In genomic region chr10:33117816-33118215, GRCh38 we compare ENCODE assay signal across 21 cellular contexts.
A peak's percentile ranks its signal among the peaks of the same experiment; 100 is the strongest.
DNase-seq lines count a peak whose midpoint lies in the region; ATAC-seq, FAIRE-seq and TF ChIP-seq lines count a peak whose summit lies in the region.
"Had no signal": no experiment of that assay in that cellular context is flagged by ENCODE, and none has a peak within 500 bp of the region (broad histone marks: within the 10 kb centered on the region; RNA-seq: fewer than 3 reads in every experiment).

No MANE protein-coding gene starts in this region.

- H3K27me3 ChIP-seq in SK-N-SH (ENCODE audit: insufficient read depth), result no peaks in the 10 kb centered on the region
- H3K27me3 ChIP-seq: colonic mucosa, hepatocyte, neural progenitor cell, right atrium auricular region, uterus had no signal

- H3K4me3 Mint-ChIP-seq in activated CD8-positive, alpha-beta T cell treated with anti-CD3 and anti-CD28 coated beads, Interleukin-2, amount 10 ng/mL, durations not matched to agents 7 days and 5 days, result no peak overlapping the region
- peak overlapping the region; percentile 50 for H3K4me3 Mint-ChIP-seq in memory B cell
- H3K4me3 Mint-ChIP-seq: neural progenitor cell had no signal

- H3K9ac ChIP-seq in SK-N-SH, result no peak overlapping the region
- H3K9ac ChIP-seq: neural progenitor cell had no signal

- peaks cover 47% of the 10 kb centered on the region for H3K4me1 Mint-ChIP-seq in activated CD8-positive, alpha-beta T cell treated with anti-CD3 and anti-CD28 coated beads, Interleukin-2, amount 10 ng/mL, durations not matched to agents 7 days and 5 days (ENCODE audit: low read depth)
- peaks cover 49% of the 10 kb centered on the region for H3K4me1 Mint-ChIP-seq in memory B cell

- FAIRE-seq in GM19239 (lab: Jason Lieb, UNC), result no peak
- FAIRE-seq: RCC 7860 had no signal

- no peaks in the 10 kb centered on the region for H3K9me3 ChIP-seq in SK-N-SH
- H3K9me3 ChIP-seq: Caco-2, colonic mucosa, right atrium auricular region, uterus had no signal

- no peaks in the 10 kb centered on the region for H3K27me3 Mint-ChIP-seq in activated CD8-positive, alpha-beta T cell treated with anti-CD3 and anti-CD28 coated beads, Interleukin-2, amount 10 ng/mL, durations not matched to agents 7 days and 5 days (ENCODE audit: low read depth)
- H3K27me3 Mint-ChIP-seq in memory B cell, result no peaks in the 10 kb centered on the region

- CTCF ChIA-PET in activated CD8-positive, alpha-beta T cell treated with anti-CD3 and anti-CD28 coated beads, Interleukin-2, amount 10 ng/mL, durations not matched to agents 7 days and 5 days (lab: Charles Lee), result no interaction called here
- CTCF ChIA-PET in SK-N-SH (lab: Yijun Ruan, JAX), result no interaction called here

- 95% methylated on average over 6 of the region's 6 CpGs for WGBS in SK-N-SH (ENCODE audit: low lambda C conversion rate)

- H3K36me3 Mint-ChIP-seq in activated CD8-positive, alpha-beta T cell treated with anti-CD3 and anti-CD28 coated beads, Interleukin-2, amount 10 ng/mL, durations not matched to agents 7 days and 5 days (ENCODE audit: low read depth), result peaks cover 7% of the 10 kb centered on the region
- H3K36me3 Mint-ChIP-seq in memory B cell, result peaks cover 2% of the 10 kb centered on the region
- H3K36me3 Mint-ChIP-seq: neural progenitor cell had no signal

- no peak overlapping the region for H3K4me2 ChIP-seq in SK-N-SH
- H3K4me2 ChIP-seq: hepatocyte, neural progenitor cell had no signal

- H3K4me3 ChIP-seq in SK-N-SH (ENCODE audit: low read depth in 2 of 2, low read length in 1 of 2), result no peak overlapping the region
- H3K4me3 ChIP-seq: colonic mucosa, hepatocyte, neural progenitor cell, right atrium auricular region, uterus had no signal

- H3K27ac ChIP-seq in SK-N-SH (ENCODE audit: low read depth in 2 of 2, low read length in 1 of 2), result no peak overlapping the region
- H3K27ac ChIP-seq: colonic mucosa, hepatocyte, neural progenitor cell, right atrium auricular region, uterus had no signal

- TF ChIP-seq EP300 in SK-N-SH (IDR thresholded peaks at IDR 0.05; ENCODE audit: borderline replicate concordance in 1 of 2, low read depth in 1 of 2, low read length in 1 of 2), result no peak

- peak; percentile 26 for DNase-seq in activated CD4-positive, alpha-beta T cell treated with anti-CD3 and anti-CD28 coated beads for 1 hour
- DNase-seq in activated CD4-positive, alpha-beta T cell treated with anti-CD3 and anti-CD28 coated beads for 48 hours, result no peak
- DNase-seq in activated CD8-positive, alpha-beta T cell treated with anti-CD3 and anti-CD28 coated beads, Interleukin-2, amount 10 ng/mL, durations not matched to agents 7 days and 5 days, result peak; percentile 48
- DNase-seq in memory B cell (ENCODE audit: low spot score in 2 of 2) (peak in 1 of 2 donors; percentile 39), SK-N-SH (no peak), GM19239 (ENCODE audit: insufficient read length, low spot score) (no peak)
- DNase-seq: 8988T, anterior cingulate cortex, Caco-2, colonic mucosa, GDM1, NCI-H2029 treated with DMSO at 0.1 percent for 48 hours, NCI-H69, uterus had no signal

- POLR2A ChIA-PET in activated CD8-positive, alpha-beta T cell treated with anti-CD3 and anti-CD28 coated beads, Interleukin-2, amount 10 ng/mL, durations not matched to agents 7 days and 5 days (lab: Charles Lee), result no interaction called here
- POLR2A ChIA-PET in SK-N-SH (lab: Yijun Ruan, JAX), result no interaction called here

- peaks cover 0 to 20% of the 10 kb centered on the region in 2 experiments; a peak in 3 of 4 replicates for H3K4me1 ChIP-seq in SK-N-SH (ENCODE audit: control insufficient read depth in 1 of 2, insufficient read depth in 2 of 2, low read depth in 1 of 2, low read length in 1 of 2)
- H3K4me1 ChIP-seq: Caco-2, colonic mucosa, uterus had no signal

- no peaks in the 10 kb centered on the region for H3K36me3 ChIP-seq in SK-N-SH (replicated peaks in 1 of 2; ENCODE audit: control insufficient read depth in 1 of 2, insufficient read depth in 2 of 2, low read length in 1 of 2)
- H3K36me3 ChIP-seq: colonic mucosa, neural progenitor cell, right atrium auricular region, uterus had no signal

- H3K9me3 Mint-ChIP-seq in activated CD8-positive, alpha-beta T cell treated with anti-CD3 and anti-CD28 coated beads, Interleukin-2, amount 10 ng/mL, durations not matched to agents 7 days and 5 days (ENCODE audit: insufficient read depth), result no peaks in the 10 kb centered on the region
- peaks cover 4% of the 10 kb centered on the region for H3K9me3 Mint-ChIP-seq in memory B cell
- H3K9me3 Mint-ChIP-seq: neural progenitor cell had no signal

- H3K9me2 ChIP-seq in SK-N-SH, result no peaks in the 10 kb centered on the region

- no peaks in the 10 kb centered on the region for H3K79me2 ChIP-seq in SK-N-SH (ENCODE audit: insufficient read depth)
- H3K79me2 ChIP-seq: hepatocyte had no signal

- no peak overlapping the region for H2AFZ ChIP-seq in SK-N-SH (ENCODE audit: low read depth)
- H2AFZ ChIP-seq: hepatocyte, neural progenitor cell had no signal

- peak overlapping the region; percentile 67 for H3K27ac Mint-ChIP-seq in activated CD8-positive, alpha-beta T cell treated with anti-CD3 and anti-CD28 coated beads, Interleukin-2, amount 10 ng/mL, durations not matched to agents 7 days and 5 days
- H3K27ac Mint-ChIP-seq in memory B cell, result peak overlapping the region; percentile 93
- H3K27ac Mint-ChIP-seq: neural progenitor cell had no signal

- ATAC-seq in GM18867 (IDR thresholded peaks at IDR 0.05; ENCODE audit: unreplicated experiment), result peak; percentile 72
- ATAC-seq in activated CD8-positive, alpha-beta T cell treated with anti-CD3 and anti-CD28 coated beads, Interleukin-2, amount 10 ng/mL, durations not matched to agents 7 days and 5 days, result peak; percentile 68
- ATAC-seq in memory B cell (ENCODE audit: low read depth), result peak; percentile 75
- ATAC-seq in HG03280 (IDR thresholded peaks at IDR 0.05; ENCODE audit: unreplicated experiment), result no peak
- ATAC-seq: left lobe of liver had no signal

- TF ChIP-seq CTCF in SK-N-SH (IDR thresholded peaks at IDR 0.05), result no peak

- no peak for TF ChIP-seq RAD21 in SK-N-SH (IDR thresholded peaks at IDR 0.05; ENCODE audit: low read length)

- no peaks in the 10 kb centered on the region for H4K20me1 ChIP-seq in SK-N-SH (ENCODE audit: insufficient read depth)

- H3F3A ChIP-seq in SK-N-SH (replicated peaks; ENCODE audit: insufficient read depth), result no peaks in the 10 kb centered on the region

TF ChIP-seq in SK-N-SH, 30 proteins besides CTCF, POLR2A, EP300 and RAD21:
- TF ChIP-seq EZH2phosphoT487 (IDR thresholded peaks at IDR 0.05; ENCODE audit: borderline replicate concordance, low read depth) (no peak), TEAD4 (IDR thresholded peaks at IDR 0.05; ENCODE audit: borderline replicate concordance, insufficient read depth) (no peak)

Comparison
In these comparisons a context has a peak if more than half of its experiments do, and no peak if none do; other contexts are left out.
1. DNase-seq: peak in activated CD4-positive, alpha-beta T cell treated with anti-CD3 and anti-CD28 coated beads for 1 hour (single experiment) and activated CD8-positive, alpha-beta T cell treated with anti-CD3 and anti-CD28 coated beads, Interleukin-2, amount 10 ng/mL, durations not matched to agents 7 days and 5 days (single experiment); none in activated CD4-positive, alpha-beta T cell treated with anti-CD3 and anti-CD28 coated beads for 48 hours (single experiment), SK-N-SH (single experiment) and GM19239 (single experiment).